Comparison of ENCODE assay signal across 19 cellular contexts in genomic region chr17:50993544-50993943, GRCh38.
DNase-seq lines count a peak whose midpoint lies in the region; ATAC-seq, FAIRE-seq and TF ChIP-seq lines count a peak whose summit lies in the region.
"Had no signal": no experiment of that assay in that cellular context is flagged by ENCODE, and none has a peak within 500 bp of the region (broad histone marks: within the 10 kb centered on the region; RNA-seq: fewer than 3 reads in every experiment).

No MANE protein-coding gene starts in this region.

- H3K9me3 ChIP-seq in keratinocyte (ENCODE audit: control insufficient read depth, low read depth, low read length): no peaks in the 10 kb centered on the region
- H3K9me3 ChIP-seq: SJCRH30 had no signal

- no peak overlapping the region for H3K9ac ChIP-seq in keratinocyte (ENCODE audit: control insufficient read depth, extremely low read depth, insufficient read depth, low read length)

- dilution Hi-C loops in keratinocyte (cut with MboI; ENCODE audit: extremely low pct_ligation_motif_present, low sequenced_read_pairs): no loop called here

- H3K4me1 ChIP-seq in keratinocyte (ENCODE audit: control insufficient read depth, extremely low read depth, insufficient read depth, low read length): no peaks in the 10 kb centered on the region
- H3K4me1 ChIP-seq: SJCRH30 had no signal

- no peak for ATAC-seq in GM21723 (IDR thresholded peaks at IDR 0.05; ENCODE audit: unreplicated experiment)
- ATAC-seq: K562, Panc1 had no signal

- no peaks in the 10 kb centered on the region for H3K9me1 ChIP-seq in keratinocyte (ENCODE audit: control insufficient read depth, extremely low read depth, insufficient read depth, low read length)

- H3K4me3 ChIP-seq in keratinocyte (ENCODE audit: control insufficient read depth in 2 of 3, extremely low read depth in 1 of 3, insufficient read depth in 2 of 3, low read depth in 1 of 3, low read length in 3 of 3): no peak overlapping the region
- H3K4me3 ChIP-seq: K562, SJCRH30 had no signal

- no peaks in the 10 kb centered on the region for H4K20me1 ChIP-seq in keratinocyte (ENCODE audit: control insufficient read depth, extremely low read depth, insufficient read depth, low read length)

- peak; percentile 4 for DNase-seq in stimulated activated CD4-positive, alpha-beta T cell treated with anti-CD3 and anti-CD28 coated beads, Interleukin-2, amount 100 ng/mL, for 4 hours (ENCODE audit: low read depth)
- no peak for DNase-seq in stimulated activated CD4-positive, alpha-beta T cell treated with anti-CD3 and anti-CD28 coated beads, Interleukin-4, amount 100 ng/mL, for 1 hour
- peak; percentile 35 for DNase-seq in cerebellar cortex (ENCODE audit: low spot score)
- no peak for DNase-seq in keratinocyte (ENCODE audit: low read depth, low spot score)
- DNase-seq in H4 (ENCODE audit: low spot score): no peak
- no peak for DNase-seq in NCI-H524 (lab: John Stamatoyannopoulos, UW)
- DNase-seq: GF-D8; NCI-H1092; NCI-H1436; NCI-H187 treated with DMSO at 0.1 percent for 48 hours; NCI-H2107; NK-92 treated with Interleukin-12 subunit alpha and Interleukin-12 subunit beta, amount 100 ng/mL, for 24 hours; SJCRH30 had no signal

- H3K27ac ChIP-seq in keratinocyte (ENCODE audit: control insufficient read depth, insufficient read depth, low read length): no peak overlapping the region
- H3K27ac ChIP-seq: SJCRH30 had no signal

- peak; percentile 32 for FAIRE-seq in keratinocyte (lab: Jason Lieb, UNC)
- FAIRE-seq: A204.1, GM19239, H54, K562 had no signal

- no peaks in the 10 kb centered on the region for H3K79me2 ChIP-seq in keratinocyte (ENCODE audit: control insufficient read depth, insufficient read depth, low read length)

- H3K36me3 ChIP-seq in keratinocyte (ENCODE audit: control insufficient read depth in 2 of 2, extremely low read depth in 1 of 2, insufficient read depth in 2 of 2, low read length in 2 of 2): peaks cover 34 to 36% of the 10 kb centered on the region in 2 experiments

- H3K4me2 ChIP-seq in keratinocyte (ENCODE audit: control insufficient read depth, extremely low read depth, insufficient read depth, low read depth, low read length): no peak overlapping the region

- TF ChIP-seq CTCF in keratinocyte (optimal IDR thresholded peaks at IDR 0.05 in 1 of 3, IDR thresholded peaks at IDR 0.05 in 1 of 3, conservative IDR thresholded peaks at IDR 0.05 in 1 of 3; ENCODE audit: extremely low read depth in 1 of 3, insufficient read depth in 2 of 3, low read length in 3 of 3): no peak

- H2AFZ ChIP-seq in keratinocyte (ENCODE audit: control insufficient read depth, low read length): no peak overlapping the region

- H3K27me3 ChIP-seq in keratinocyte (ENCODE audit: control insufficient read depth, extremely low read depth, insufficient read depth, low read length): no peaks in the 10 kb centered on the region
- H3K27me3 ChIP-seq: SJCRH30 had no signal

Comparison
In these comparisons a context has a peak if more than half of its experiments do, and no peak if none do; other contexts are left out.
1. DNase-seq: peak in stimulated activated CD4-positive, alpha-beta T cell treated with anti-CD3 and anti-CD28 coated beads, Interleukin-2, amount 100 ng/mL, for 4 hours (single experiment) and cerebellar cortex (single experiment); none in stimulated activated CD4-positive, alpha-beta T cell treated with anti-CD3 and anti-CD28 coated beads, Interleukin-4, amount 100 ng/mL, for 1 hour (single experiment), keratinocyte (single experiment), H4 (single experiment) and NCI-H524 (0 of 2).